ENCODE assay signal across 36 cellular contexts in genomic region chr4:60116592-60116991, GRCh38.
"Had no signal": no experiment of that assay in that cellular context is flagged by ENCODE, and none has a peak within 500 bp of the region (broad histone marks: within the 10 kb centered on the region; RNA-seq: fewer than 3 reads in every experiment).

No MANE protein-coding gene starts in this region.

- DNase-seq: Karpas-422, Kasumi-1, MG63, MM.1S, MV-4-11, NCI-H1048, NCI-H1092, NCI-H1092 treated with DMSO at 0.1 percent for 48 hours, NCI-H1105, NCI-H1105 treated with DMSO at 0.1 percent for 48 hours, NCI-H1417, NCI-H1417 treated with DMSO at 0.1 percent for 48 hours, NCI-H1436, NCI-H1436 treated with DMSO at 0.1 percent for 48 hours, NCI-H146, NCI-H1694, NCI-H1694 treated with DMSO at 0.1 percent for 48 hours, NCI-H187, NCI-H187 treated with DMSO at 0.1 percent for 48 hours, NCI-H1930, NCI-H2029, NCI-H2029 treated with DMSO at 0.1 percent for 48 hours, NCI-H2081, NCI-H2081 treated with DMSO at 0.1 percent for 48 hours, NCI-H2107, NCI-H2171, NCI-H2171 treated with DMSO at 0.1 percent for 48 hours, NCI-H2227 treated with DMSO at 0.1 percent for 48 hours, NCI-H226, NCI-H345, NCI-H446, NCI-H446 treated with DMSO at 0.1 percent for 48 hours, NCI-H510A, NCI-H510A treated with DMSO at 0.1 percent for 48 hours, NCI-H524, NCI-H524 treated with DMSO at 0.1 percent for 48 hours had no signal

- H3K36me3 ChIP-seq: MG63 had no signal

- H3K27me3 ChIP-seq: MG63 had no signal

- H3K4me3 ChIP-seq: MG63 had no signal

- H3K9me3 ChIP-seq: MG63 had no signal
